In genomic region chr12:110281549-110282342, GRCh38 we compare ENCODE assay signal across 1 cellular context.
TF ChIP-seq lines count a peak whose summit lies in the region.

No MANE protein-coding gene starts in this region.

TF ChIP-seq in SK-N-SH, 30 proteins besides CTCF, POLR2A, EP300 and RAD21 (continued from another document):
- TF ChIP-seq REST (IDR thresholded peaks at IDR 0.05; ENCODE audit: low read depth, low read length) = no peak
TF ChIP-seq in SK-N-SH: peak in this region for 6.
